ENCODE assay signal across 1 cellular context in the genomic region with DNA sequence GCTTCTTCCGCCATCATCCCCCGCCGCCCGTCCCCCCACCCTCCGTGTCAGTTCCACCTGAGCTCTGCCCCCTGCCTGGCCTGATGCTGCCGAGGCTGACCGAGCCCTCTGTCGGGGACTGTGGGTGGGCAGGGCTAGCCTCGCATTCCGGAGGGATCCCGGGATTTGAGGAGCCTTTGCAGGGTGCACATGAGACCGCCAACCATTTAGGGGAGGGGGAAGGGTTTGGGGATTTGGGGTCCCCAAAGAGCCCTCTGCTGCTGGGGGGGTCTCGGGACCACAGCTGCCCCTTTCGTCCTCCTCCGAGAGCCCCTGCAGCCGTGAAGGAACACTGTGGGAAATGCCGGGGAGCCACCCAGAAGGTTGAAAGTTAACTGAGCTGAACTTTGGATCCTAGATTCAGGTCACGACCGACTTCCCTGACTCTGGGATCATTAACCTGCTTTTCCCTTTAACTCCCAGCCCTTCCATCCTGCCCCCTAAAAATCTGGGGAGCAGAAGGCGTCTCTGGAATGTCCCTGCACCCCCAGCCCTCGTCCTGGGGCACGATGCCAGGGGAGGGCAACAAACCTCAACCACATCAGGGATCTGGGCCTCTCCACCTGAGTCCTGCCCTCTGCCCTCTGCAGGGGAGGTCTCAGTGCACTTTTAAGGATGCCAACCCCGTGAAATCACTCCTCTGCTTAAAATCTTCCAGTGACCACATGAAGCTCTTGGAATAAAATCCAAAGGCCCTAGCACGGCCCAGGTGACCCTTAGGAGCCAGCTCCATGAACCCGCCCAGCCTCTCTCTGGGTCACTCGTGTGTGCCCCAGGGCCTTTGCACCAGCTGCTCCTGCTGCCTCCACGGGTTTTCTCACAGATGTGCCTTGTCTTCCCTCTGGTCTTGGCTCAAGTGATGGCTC.
TF ChIP-seq lines count a peak whose summit lies in the region.

No MANE protein-coding gene starts in this region.

TF ChIP-seq in GM23338, 12 proteins besides CTCF, POLR2A, EP300 and RAD21 (continued from another document):
- TF ChIP-seq, protein P1, sequence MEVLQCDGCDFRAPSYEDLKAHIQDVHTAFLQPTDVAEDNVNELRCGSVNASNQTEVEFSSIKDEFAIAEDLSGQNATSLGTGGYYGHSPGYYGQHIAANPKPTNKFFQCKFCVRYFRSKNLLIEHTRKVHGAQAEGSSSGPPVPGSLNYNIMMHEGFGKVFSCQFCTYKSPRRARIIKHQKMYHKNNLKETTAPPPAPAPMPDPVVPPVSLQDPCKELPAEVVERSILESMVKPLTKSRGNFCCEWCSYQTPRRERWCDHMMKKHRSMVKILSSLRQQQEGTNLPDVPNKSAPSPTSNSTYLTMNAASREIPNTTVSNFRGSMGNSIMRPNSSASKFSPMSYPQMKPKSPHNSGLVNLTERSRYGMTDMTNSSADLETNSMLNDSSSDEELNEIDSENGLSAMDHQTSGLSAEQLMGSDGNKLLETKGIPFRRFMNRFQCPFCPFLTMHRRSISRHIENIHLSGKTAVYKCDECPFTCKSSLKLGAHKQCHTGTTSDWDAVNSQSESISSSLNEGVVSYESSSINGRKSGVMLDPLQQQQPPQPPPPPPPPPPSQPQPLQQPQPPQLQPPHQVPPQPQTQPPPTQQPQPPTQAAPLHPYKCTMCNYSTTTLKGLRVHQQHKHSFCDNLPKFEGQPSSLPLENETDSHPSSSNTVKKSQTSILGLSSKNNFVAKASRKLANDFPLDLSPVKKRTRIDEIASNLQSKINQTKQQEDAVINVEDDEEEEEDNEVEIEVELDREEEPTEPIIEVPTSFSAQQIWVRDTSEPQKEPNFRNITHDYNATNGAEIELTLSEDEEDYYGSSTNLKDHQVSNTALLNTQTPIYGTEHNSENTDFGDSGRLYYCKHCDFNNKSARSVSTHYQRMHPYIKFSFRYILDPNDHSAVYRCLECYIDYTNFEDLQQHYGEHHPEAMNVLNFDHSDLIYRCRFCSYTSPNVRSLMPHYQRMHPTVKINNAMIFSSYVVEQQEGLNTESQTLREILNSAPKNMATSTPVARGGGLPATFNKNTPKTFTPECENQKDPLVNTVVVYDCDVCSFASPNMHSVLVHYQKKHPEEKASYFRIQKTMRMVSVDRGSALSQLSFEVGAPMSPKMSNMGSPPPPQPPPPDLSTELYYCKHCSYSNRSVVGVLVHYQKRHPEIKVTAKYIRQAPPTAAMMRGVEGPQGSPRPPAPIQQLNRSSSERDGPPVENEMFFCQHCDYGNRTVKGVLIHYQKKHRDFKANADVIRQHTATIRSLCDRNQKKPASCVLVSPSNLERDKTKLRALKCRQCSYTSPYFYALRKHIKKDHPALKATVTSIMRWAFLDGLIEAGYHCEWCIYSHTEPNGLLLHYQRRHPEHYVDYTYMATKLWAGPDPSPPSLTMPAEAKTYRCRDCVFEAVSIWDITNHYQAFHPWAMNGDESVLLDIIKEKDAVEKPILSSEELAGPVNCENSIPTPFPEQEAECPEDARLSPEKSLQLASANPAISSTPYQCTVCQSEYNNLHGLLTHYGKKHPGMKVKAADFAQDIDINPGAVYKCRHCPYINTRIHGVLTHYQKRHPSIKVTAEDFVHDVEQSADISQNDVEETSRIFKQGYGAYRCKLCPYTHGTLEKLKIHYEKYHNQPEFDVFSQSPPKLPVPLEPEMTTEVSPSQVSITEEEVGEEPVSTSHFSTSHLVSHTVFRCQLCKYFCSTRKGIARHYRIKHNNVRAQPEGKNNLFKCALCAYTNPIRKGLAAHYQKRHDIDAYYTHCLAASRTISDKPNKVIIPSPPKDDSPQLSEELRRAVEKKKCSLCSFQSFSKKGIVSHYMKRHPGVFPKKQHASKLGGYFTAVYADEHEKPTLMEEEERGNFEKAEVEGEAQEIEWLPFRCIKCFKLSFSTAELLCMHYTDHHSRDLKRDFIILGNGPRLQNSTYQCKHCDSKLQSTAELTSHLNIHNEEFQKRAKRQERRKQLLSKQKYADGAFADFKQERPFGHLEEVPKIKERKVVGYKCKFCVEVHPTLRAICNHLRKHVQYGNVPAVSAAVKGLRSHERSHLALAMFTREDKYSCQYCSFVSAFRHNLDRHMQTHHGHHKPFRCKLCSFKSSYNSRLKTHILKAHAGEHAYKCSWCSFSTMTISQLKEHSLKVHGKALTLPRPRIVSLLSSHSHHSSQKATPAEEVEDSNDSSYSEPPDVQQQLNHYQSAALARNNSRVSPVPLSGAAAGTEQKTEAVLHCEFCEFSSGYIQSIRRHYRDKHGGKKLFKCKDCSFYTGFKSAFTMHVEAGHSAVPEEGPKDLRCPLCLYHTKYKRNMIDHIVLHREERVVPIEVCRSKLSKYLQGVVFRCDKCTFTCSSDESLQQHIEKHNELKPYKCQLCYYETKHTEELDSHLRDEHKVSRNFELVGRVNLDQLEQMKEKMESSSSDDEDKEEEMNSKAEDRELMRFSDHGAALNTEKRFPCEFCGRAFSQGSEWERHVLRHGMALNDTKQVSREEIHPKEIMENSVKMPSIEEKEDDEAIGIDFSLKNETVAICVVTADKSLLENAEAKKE (CRISPR knock-in tag; IDR thresholded peaks at IDR 0.05) = no peak
- no peak for TF ChIP-seq EZH2phosphoT487 (IDR thresholded peaks at IDR 0.05; ENCODE audit: unreplicated experiment)
- no peak for TF ChIP-seq STAT1 (IDR thresholded peaks at IDR 0.05; ENCODE audit: unreplicated experiment)
- TF ChIP-seq, protein P2, sequence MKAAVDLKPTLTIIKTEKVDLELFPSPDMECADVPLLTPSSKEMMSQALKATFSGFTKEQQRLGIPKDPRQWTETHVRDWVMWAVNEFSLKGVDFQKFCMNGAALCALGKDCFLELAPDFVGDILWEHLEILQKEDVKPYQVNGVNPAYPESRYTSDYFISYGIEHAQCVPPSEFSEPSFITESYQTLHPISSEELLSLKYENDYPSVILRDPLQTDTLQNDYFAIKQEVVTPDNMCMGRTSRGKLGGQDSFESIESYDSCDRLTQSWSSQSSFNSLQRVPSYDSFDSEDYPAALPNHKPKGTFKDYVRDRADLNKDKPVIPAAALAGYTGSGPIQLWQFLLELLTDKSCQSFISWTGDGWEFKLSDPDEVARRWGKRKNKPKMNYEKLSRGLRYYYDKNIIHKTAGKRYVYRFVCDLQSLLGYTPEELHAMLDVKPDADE (IDR thresholded peaks at IDR 0.05) = no peak
- TF ChIP-seq, protein P3, sequence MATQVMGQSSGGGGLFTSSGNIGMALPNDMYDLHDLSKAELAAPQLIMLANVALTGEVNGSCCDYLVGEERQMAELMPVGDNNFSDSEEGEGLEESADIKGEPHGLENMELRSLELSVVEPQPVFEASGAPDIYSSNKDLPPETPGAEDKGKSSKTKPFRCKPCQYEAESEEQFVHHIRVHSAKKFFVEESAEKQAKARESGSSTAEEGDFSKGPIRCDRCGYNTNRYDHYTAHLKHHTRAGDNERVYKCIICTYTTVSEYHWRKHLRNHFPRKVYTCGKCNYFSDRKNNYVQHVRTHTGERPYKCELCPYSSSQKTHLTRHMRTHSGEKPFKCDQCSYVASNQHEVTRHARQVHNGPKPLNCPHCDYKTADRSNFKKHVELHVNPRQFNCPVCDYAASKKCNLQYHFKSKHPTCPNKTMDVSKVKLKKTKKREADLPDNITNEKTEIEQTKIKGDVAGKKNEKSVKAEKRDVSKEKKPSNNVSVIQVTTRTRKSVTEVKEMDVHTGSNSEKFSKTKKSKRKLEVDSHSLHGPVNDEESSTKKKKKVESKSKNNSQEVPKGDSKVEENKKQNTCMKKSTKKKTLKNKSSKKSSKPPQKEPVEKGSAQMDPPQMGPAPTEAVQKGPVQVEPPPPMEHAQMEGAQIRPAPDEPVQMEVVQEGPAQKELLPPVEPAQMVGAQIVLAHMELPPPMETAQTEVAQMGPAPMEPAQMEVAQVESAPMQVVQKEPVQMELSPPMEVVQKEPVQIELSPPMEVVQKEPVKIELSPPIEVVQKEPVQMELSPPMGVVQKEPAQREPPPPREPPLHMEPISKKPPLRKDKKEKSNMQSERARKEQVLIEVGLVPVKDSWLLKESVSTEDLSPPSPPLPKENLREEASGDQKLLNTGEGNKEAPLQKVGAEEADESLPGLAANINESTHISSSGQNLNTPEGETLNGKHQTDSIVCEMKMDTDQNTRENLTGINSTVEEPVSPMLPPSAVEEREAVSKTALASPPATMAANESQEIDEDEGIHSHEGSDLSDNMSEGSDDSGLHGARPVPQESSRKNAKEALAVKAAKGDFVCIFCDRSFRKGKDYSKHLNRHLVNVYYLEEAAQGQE (IDR thresholded peaks at IDR 0.05; ENCODE audit: unreplicated experiment) = no peak
- TF ChIP-seq ZNF114 (CRISPR knock-in tag; IDR thresholded peaks at IDR 0.05) = no peak
TF ChIP-seq in GM23338: peak in this region for 0.
